In genomic region chr7:9785211-9785610, GRCh38 we compare ENCODE assay signal across 22 cellular contexts.
"Had no signal": no experiment of that assay in that cellular context is flagged by ENCODE, and none has a peak within 500 bp of the region (broad histone marks: within the 10 kb centered on the region; RNA-seq: fewer than 3 reads in every experiment).

No MANE protein-coding gene starts in this region.

- DNase-seq: stimulated activated CD4-positive, alpha-beta T cell treated with anti-CD3 and anti-CD28 coated beads, Interleukin-2, amount 100 ng/mL, for 48 hours; stimulated activated CD4-positive, alpha-beta T cell treated with anti-CD3 and anti-CD28 coated beads, Interleukin-4, amount 100 ng/mL, for 1 hour; stimulated activated CD4-positive, alpha-beta T cell treated with anti-CD3 and anti-CD28 coated beads, Interleukin-4, amount 100 ng/mL, for 24 hours; stimulated activated CD4-positive, alpha-beta T cell treated with anti-CD3 and anti-CD28 coated beads, Interleukin-4, amount 100 ng/mL, for 4 hours; stimulated activated CD8-positive, alpha-beta memory T cell treated with anti-CD3 and anti-CD28 coated beads, Interleukin-4, amount 100 ng/mL, for 48 hours; stimulated activated naive B cell treated with anti-CD40 and anti-IgM and Interleukin-4, amounts not matched to agents 10 μg/mL and 1 μg/mL and 100 μg/mL, for 72 hours; stimulated activated naive CD4-positive, alpha-beta T cell; stimulated activated naive CD4-positive, alpha-beta T cell treated with Interleukin-2 at 50 U/mL for 16 hours; stimulated activated naive CD8-positive, alpha-beta T cell treated with anti-CD3 and anti-CD28 coated beads, Interleukin-15, amount 100 ng/mL, for 72 hours; stimulated activated naive CD8-positive, alpha-beta T cell treated with anti-CD3 and anti-CD28 coated beads, Interleukin-15, Interleukin-2, amounts not matched to agents 100 U/mL and 50 U/mL, for 24 hours; stomach; substantia nigra; testis; thyroid gland; tibial artery; transverse colon; trophoblast cell; upper lobe of left lung; upper lobe of right lung; uterus had no signal

- ATAC-seq: stimulated activated effector memory CD8-positive, alpha-beta T cell treated with anti-CD3 and anti-CD28 coated beads, Interleukin-12 subunit alpha, Interleukin-12 subunit beta, amount 100 ng/mL, for 72 hours; stimulated activated memory B cell treated with anti-CD40 and anti-IgM and Interleukin-4, amounts not matched to agents 10 μg/mL and 1 μg/mL and 100 μg/mL, for 72 hours; stimulated activated naive B cell treated with anti-CD40 and anti-IgM and Interleukin-4, amounts not matched to agents 10 μg/mL and 1 μg/mL and 100 μg/mL, for 72 hours; stimulated activated naive CD8-positive, alpha-beta T cell treated with anti-CD3 and anti-CD28 coated beads, Interleukin-15, amount 100 ng/mL, for 72 hours; stimulated activated naive CD8-positive, alpha-beta T cell treated with anti-CD3 and anti-CD28 coated beads, Interleukin-15, Interleukin-2, amounts not matched to agents 100 U/mL and 50 U/mL, for 24 hours; upper lobe of right lung had no signal
